19 cellular contexts compared by ENCODE assay signal in the genomic region with DNA sequence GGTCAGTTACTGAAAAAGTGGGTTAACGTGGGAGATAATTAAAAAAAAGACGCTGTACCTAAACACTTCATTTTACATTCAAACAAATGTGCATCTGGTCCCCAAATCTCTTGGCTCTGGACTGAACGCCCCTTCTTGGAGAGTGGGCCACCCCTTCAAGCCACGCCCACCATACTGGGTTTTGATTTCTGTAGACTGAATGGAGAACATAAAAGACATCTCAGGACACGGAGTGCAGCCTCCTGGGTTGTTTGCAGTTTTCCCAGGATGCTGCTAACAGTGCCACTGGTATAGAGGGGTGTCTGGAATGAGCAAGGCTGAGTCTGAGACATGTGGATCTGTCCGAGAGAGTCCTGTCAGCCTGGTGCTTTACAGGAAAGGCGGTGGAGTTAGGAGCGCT.
"Had no signal": no experiment of that assay in that cellular context is flagged by ENCODE, and none has a peak within 500 bp of the region (broad histone marks: within the 10 kb centered on the region; RNA-seq: fewer than 3 reads in every experiment).

No MANE protein-coding gene starts in this region.

- H3K27ac ChIP-seq: body of pancreas, neutrophil, uterus had no signal

- DNase-seq: activated CD4-positive, alpha-beta T cell treated with anti-CD3 and anti-CD28 coated beads, Interleukin-2, amount 50 U/mL, for 4 hours; amniotic stem cell; central memory CD4-positive, alpha-beta T cell; effector memory CD8-positive, alpha-beta T cell; left colon; mucosa of descending colon; naive thymus-derived CD8-positive, alpha-beta T cell; right cardiac atrium; stimulated activated CD4-positive, alpha-beta T cell treated with anti-CD3 and anti-CD28 coated beads, Interleukin-1b, Interleukin-23, amount 100 ng/mL, for 48 hours; stimulated activated naive CD4-positive, alpha-beta T cell; SW 1271 had no signal

- H3K36me3 ChIP-seq: uterus had no signal

- H3K4me3 ChIP-seq: body of pancreas, mucosa of descending colon, uterus had no signal

- H3K4me3 Mint-ChIP-seq: activated T-helper 17 cell treated with anti-CD3 and anti-CD28 coated beads, Interleukin-2, amount 50 U/mL, for 72 hours; effector memory CD8-positive, alpha-beta T cell; naive thymus-derived CD8-positive, alpha-beta T cell; T-helper 2 cell treated with Interferon-gamma antibody and Interleukin-4, amounts not matched to agents 5 μg/mL and 100 μg/mL, for 36 hours had no signal

- H3K9me3 Mint-ChIP-seq: activated naive CD4-positive, alpha-beta T cell treated with anti-CD3 and anti-CD28 coated beads, Interleukin-2, amount 50 U/mL, for 72 hours; activated T-helper 17 cell treated with anti-CD3 and anti-CD28 coated beads, Interleukin-2, amount 50 U/mL, for 72 hours; effector memory CD8-positive, alpha-beta T cell; T-helper 2 cell treated with Interferon-gamma antibody and Interleukin-4, amounts not matched to agents 5 μg/mL and 100 μg/mL, for 36 hours had no signal

- H3K27ac Mint-ChIP-seq: activated naive CD4-positive, alpha-beta T cell treated with anti-CD3 and anti-CD28 coated beads, Interleukin-2, amount 50 U/mL, for 72 hours; activated T-helper 17 cell treated with anti-CD3 and anti-CD28 coated beads, Interleukin-2, amount 50 U/mL, for 72 hours; effector memory CD8-positive, alpha-beta T cell; naive thymus-derived CD8-positive, alpha-beta T cell; progenitor cell of endocrine pancreas; T-helper 2 cell treated with Interferon-gamma antibody and Interleukin-4, amounts not matched to agents 5 μg/mL and 100 μg/mL, for 36 hours had no signal

- H3K27me3 Mint-ChIP-seq: activated T-helper 17 cell treated with anti-CD3 and anti-CD28 coated beads, Interleukin-2, amount 50 U/mL, for 72 hours; effector memory CD8-positive, alpha-beta T cell; naive thymus-derived CD8-positive, alpha-beta T cell; progenitor cell of endocrine pancreas had no signal

- H3K27me3 ChIP-seq: body of pancreas, neutrophil, uterus had no signal

- H3K4me1 ChIP-seq: body of pancreas, uterus had no signal

- ATAC-seq: activated CD4-positive, CD25-positive, alpha-beta regulatory T cell treated with anti-CD3 and anti-CD28 coated beads, Interleukin-2, amount 50 U/mL, for 24 hours; activated naive CD4-positive, alpha-beta T cell treated with anti-CD3 and anti-CD28 coated beads, Interleukin-2, amount 50 U/mL, for 72 hours; activated T-helper 17 cell treated with anti-CD3 and anti-CD28 coated beads, Interleukin-2, amount 50 U/mL, for 72 hours; body of pancreas; effector memory CD8-positive, alpha-beta T cell; left colon; mucosa of descending colon; naive thymus-derived CD8-positive, alpha-beta T cell; right cardiac atrium had no signal

- H3K9me3 ChIP-seq: body of pancreas, mucosa of descending colon, neutrophil, uterus had no signal
